12 cellular contexts compared by ENCODE assay signal in the genomic region with DNA sequence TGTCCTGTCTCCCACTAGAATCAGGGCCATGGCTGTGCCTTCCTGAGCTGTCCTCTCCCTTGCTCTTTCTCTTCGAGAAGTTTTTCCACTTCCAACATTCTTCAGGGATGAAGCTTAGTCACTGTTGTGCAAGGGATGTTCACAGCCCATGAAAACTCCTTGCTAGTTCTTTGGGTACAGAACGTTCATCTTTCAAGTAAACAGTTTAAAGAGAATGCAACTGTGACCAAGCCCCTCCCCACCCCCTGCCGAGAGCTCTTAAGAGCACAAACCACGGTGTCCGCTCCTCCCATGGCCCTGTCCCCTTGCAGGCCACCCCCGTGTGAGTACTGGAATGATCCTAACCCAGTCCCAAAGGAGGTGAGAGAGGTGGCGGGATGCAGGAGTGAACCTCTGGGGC.
DNase-seq lines count a peak whose midpoint lies in the region; ATAC-seq and TF ChIP-seq lines count a peak whose summit lies in the region.
"Had no signal": no experiment of that assay in that cellular context is flagged by ENCODE, and none has a peak within 500 bp of the region (broad histone marks: within the 10 kb centered on the region; RNA-seq: fewer than 3 reads in every experiment).

No MANE protein-coding gene starts in this region.

- H3K9me3 ChIP-seq in gastrocnemius medialis, result no peaks in the 10 kb centered on the region

- H3K27ac ChIP-seq in gastrocnemius medialis, result peak overlapping the region; percentile 39 to 74 (median 61)

- in situ Hi-C loops in gastrocnemius medialis (cut with MboI; ENCODE audit: low sequenced_read_pairs in 4 of 4), result loop anchor here in 1 of 4 donors (10.0 kb wide), 1 partner anchor 56 kb away; no protein-coding TSS in a partner anchor

- TF ChIP-seq CTCF in AG10803 (conservative IDR thresholded peaks at IDR 0.05; ENCODE audit: low read length) (no peak), fibroblast of villous mesenchyme (IDR thresholded peaks at IDR 0.05; ENCODE audit: insufficient read depth, low read depth, low read length) (no peak), gastrocnemius medialis (IDR thresholded peaks at IDR 0.05 in 4 of 5, conservative IDR thresholded peaks at IDR 0.05 in 1 of 5) (no peak)

- peak overlapping the region; percentile 45 for H3K27ac Mint-ChIP-seq in activated T-helper 17 cell treated with anti-CD3 and anti-CD28 coated beads, Interleukin-2, amount 50 U/mL, for 72 hours

- H3K27me3 ChIP-seq in gastrocnemius medialis, result no peaks in the 10 kb centered on the region

- no peak overlapping the region for H3K4me3 Mint-ChIP-seq in activated T-helper 17 cell treated with anti-CD3 and anti-CD28 coated beads, Interleukin-2, amount 50 U/mL, for 72 hours

- no peaks in the 10 kb centered on the region for H3K4me1 Mint-ChIP-seq in activated T-helper 17 cell treated with anti-CD3 and anti-CD28 coated beads, Interleukin-2, amount 50 U/mL, for 72 hours

- no peaks in the 10 kb centered on the region for H3K27me3 Mint-ChIP-seq in activated T-helper 17 cell treated with anti-CD3 and anti-CD28 coated beads, Interleukin-2, amount 50 U/mL, for 72 hours

- H3K4me1 ChIP-seq in gastrocnemius medialis, result peaks cover 0 to 9% of the 10 kb centered on the region in 2 donors

- no peaks in the 10 kb centered on the region for H3K9me3 Mint-ChIP-seq in activated T-helper 17 cell treated with anti-CD3 and anti-CD28 coated beads, Interleukin-2, amount 50 U/mL, for 72 hours

- H3K4me3 ChIP-seq in AG10803 (ENCODE audit: low read length) (no peak overlapping the region), fibroblast of villous mesenchyme (ENCODE audit: low read depth, low read length) (no peak overlapping the region), gastrocnemius medialis (no peak overlapping the region)

- DNase-seq in AG10803 (ENCODE audit: low read depth) (peak; percentile 69), fibroblast of villous mesenchyme (ENCODE audit: low read depth) (peak; percentile 85), gastrocnemius medialis (peak; percentile 37 to 70), medulla oblongata (ENCODE audit: extremely low spot score) (no peak), KG1 (lab: John Stamatoyannopoulos, UW) (no peak), NCI-H2081 (lab: John Stamatoyannopoulos, UW) (no peak)
- DNase-seq in activated naive CD4-positive, alpha-beta T cell treated with anti-CD3 and anti-CD28 coated beads, Interleukin-2, amount 50 U/mL, for 16 hours, result no peak
- DNase-seq: activated CD4-positive, alpha-beta T cell treated with anti-CD3 and anti-CD28 coated beads for 4 hours; NCI-H1105 treated with DMSO at 0.1 percent for 48 hours; NK-92 treated with Interleukin-12 subunit alpha and Interleukin-12 subunit beta, amount 100 ng/mL, for 24 hours; retina had no signal

- no peak for ATAC-seq in activated T-helper 17 cell treated with anti-CD3 and anti-CD28 coated beads, Interleukin-2, amount 50 U/mL, for 72 hours (replicated peaks)
- peak; percentile 73 to 79 for ATAC-seq in gastrocnemius medialis

- intact Hi-C loops in gastrocnemius medialis (cut with DNase I; ENCODE audit: low total_unique reads), result no loop called here

- H3K36me3 Mint-ChIP-seq in activated T-helper 17 cell treated with anti-CD3 and anti-CD28 coated beads, Interleukin-2, amount 50 U/mL, for 72 hours (ENCODE audit: low read depth), result no peaks in the 10 kb centered on the region

- no peak for TF ChIP-seq POLR2A in gastrocnemius medialis (IDR thresholded peaks at IDR 0.05)

- H3K36me3 ChIP-seq in gastrocnemius medialis, result no peaks in the 10 kb centered on the region

Comparison
In these comparisons a context has a peak if more than half of its experiments do, and no peak if none do; other contexts are left out.
1. DNase-seq: peak in AG10803 (single experiment), fibroblast of villous mesenchyme (single experiment) and gastrocnemius medialis (2 of 2); none in medulla oblongata (single experiment), activated naive CD4-positive, alpha-beta T cell treated with anti-CD3 and anti-CD28 coated beads, Interleukin-2, amount 50 U/mL, for 16 hours (single experiment), KG1 (single experiment) and NCI-H2081 (0 of 2).